22 cellular contexts compared by ENCODE assay signal in the genomic region with DNA sequence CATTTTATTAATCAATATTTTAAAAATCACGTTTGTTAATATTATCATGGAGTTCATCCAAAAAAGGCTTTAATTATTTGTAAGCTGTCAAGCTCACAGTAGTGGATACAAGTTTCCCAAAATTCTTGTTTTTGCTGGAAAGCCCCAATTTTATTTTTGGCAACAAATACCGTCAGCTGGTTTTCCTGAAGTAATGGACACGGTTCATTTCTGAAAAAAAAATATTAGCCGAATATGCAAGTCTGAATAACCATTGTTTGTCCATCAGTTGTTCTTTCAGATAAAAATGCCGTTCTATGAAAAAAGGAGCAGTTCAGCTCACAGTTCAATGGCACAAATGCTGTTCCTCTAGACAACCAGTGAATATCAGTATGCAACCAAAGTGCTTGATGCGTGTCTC.
DNase-seq lines count a peak whose midpoint lies in the region.
"Had no signal": no experiment of that assay in that cellular context is flagged by ENCODE, and none has a peak within 500 bp of the region (broad histone marks: within the 10 kb centered on the region; RNA-seq: fewer than 3 reads in every experiment).

No MANE protein-coding gene starts in this region.

- peak; percentile 29 to 53 for DNase-seq in dermis microvascular lymphatic vessel endothelial cell (ENCODE audit: low read depth in 2 of 2)
- no peak for DNase-seq in GM03348 (ENCODE audit: low spot score)
- DNase-seq: 8988T; ACHN; AML-193; BE2C; C1 segment of cervical spinal cord; Caco-2; Calu3; CD4-positive, alpha-beta memory T cell; CD4-positive, alpha-beta T cell; CD4-positive, CD25-positive, alpha-beta regulatory T cell; CD8-positive, alpha-beta memory T cell; CD8-positive, alpha-beta T cell; COR-L47; DMS 273 treated with DMSO at 0.1 percent for 48 hours; DMS153; DMS53; DMS79; DMS79 treated with DMSO at 0.1 percent for 48 hours; DND-41; EL had no signal
